9 cellular contexts compared by ENCODE assay signal in genomic region chr9:33163433-33164137, GRCh38. TPM values are rescaled to one million over a fixed set of nuclear protein-coding genes. Genes with fewer than 3 reads are reported as not detected.
DNase-seq lines count a peak whose midpoint lies in the region; ATAC-seq, FAIRE-seq and TF ChIP-seq lines count a peak whose summit lies in the region.
"Had no signal": no experiment of that assay in that cellular context is flagged by ENCODE, and none has a peak within 500 bp of the region (broad histone marks: within the 10 kb centered on the region; RNA-seq: fewer than 3 reads in every experiment).

No MANE protein-coding gene starts in this region.

- POLR2A ChIA-PET in activated CD4-positive, alpha-beta T cell treated with anti-CD3 and anti-CD28 coated beads for 36 hours (lab: Charles Lee) = interaction anchor here (0.9 kb wide), 1 partner anchor 613 kb away, joined by 3 read pairs; no protein-coding TSS in a partner anchor

- H3K4me3 Mint-ChIP-seq in activated CD4-positive, alpha-beta T cell treated with anti-CD3 and anti-CD28 coated beads for 36 hours = peak overlapping the region; percentile 95
- peak overlapping the region; percentile 82 for H3K4me3 Mint-ChIP-seq in activated naive CD8-positive, alpha-beta T cell

- H3K36me3 Mint-ChIP-seq in activated CD4-positive, alpha-beta T cell treated with anti-CD3 and anti-CD28 coated beads for 36 hours (ENCODE audit: low read depth) = peaks cover 13% of the 10 kb centered on the region
- no peaks in the 10 kb centered on the region for H3K36me3 Mint-ChIP-seq in activated naive CD8-positive, alpha-beta T cell

- H3K9me3 Mint-ChIP-seq in activated CD4-positive, alpha-beta T cell treated with anti-CD3 and anti-CD28 coated beads for 36 hours (ENCODE audit: low read depth) = no peaks in the 10 kb centered on the region
- no peaks in the 10 kb centered on the region for H3K9me3 Mint-ChIP-seq in activated naive CD8-positive, alpha-beta T cell (ENCODE audit: low read depth)

- H3K27me3 ChIP-seq in liver (ENCODE audit: control insufficient read depth in 4 of 4, insufficient read depth in 4 of 4, low read length in 3 of 4) (no peaks in the 10 kb centered on the region), subcutaneous abdominal adipose tissue (ENCODE audit: control insufficient read depth in 5 of 5, insufficient read depth in 4 of 5, low read length in 5 of 5) (no peaks in the 10 kb centered on the region)

- H3K4me1 ChIP-seq in liver (ENCODE audit: control insufficient read depth in 4 of 4, insufficient read depth in 4 of 4, low read length in 3 of 4) (peaks cover 32 to 65% (median 55%) of the 10 kb centered on the region in 4 donors), subcutaneous abdominal adipose tissue (ENCODE audit: control insufficient read depth in 5 of 5, insufficient read depth in 5 of 5, low read length in 5 of 5) (peaks cover 34 to 90% (median 86%) of the 10 kb centered on the region in 5 donors)

- no peak for TF ChIP-seq RAD21 in liver (IDR thresholded peaks at IDR 0.05)

- H3K9ac ChIP-seq in liver (ENCODE audit: low read depth in 1 of 2, low read length in 2 of 2) (peak overlapping the region; percentile 42 to 54), subcutaneous abdominal adipose tissue (ENCODE audit: low read length in 5 of 5) (peak overlapping the region in 3 of 5 donors; percentile 23 to 45 (median 25))

- H3K4me3 ChIP-seq in liver (ENCODE audit: low read depth in 1 of 3, low read length in 3 of 3) (peak overlapping the region; percentile 79 to 86 (median 80)), subcutaneous abdominal adipose tissue (ENCODE audit: low read depth in 1 of 5, low read length in 5 of 5) (peak overlapping the region; percentile 28 to 93 (median 88))

- ATAC-seq in activated CD4-positive, alpha-beta T cell treated with anti-CD3 and anti-CD28 coated beads for 36 hours = no peak
- ATAC-seq in GM18867 (IDR thresholded peaks at IDR 0.05; ENCODE audit: unreplicated experiment) = no peak

- H3K27ac ChIP-seq in liver (ENCODE audit: low read depth in 1 of 2, low read length in 2 of 2) (peak overlapping the region; percentile 74 to 97), subcutaneous abdominal adipose tissue (ENCODE audit: low read depth, low read length) (peak overlapping the region; percentile 99)

- WGBS in liver = 48% methylated on average over 8 of the region's 8 CpGs

- H3K4me1 Mint-ChIP-seq in activated CD4-positive, alpha-beta T cell treated with anti-CD3 and anti-CD28 coated beads for 36 hours = peaks cover 76% of the 10 kb centered on the region
- peaks cover 84% of the 10 kb centered on the region for H3K4me1 Mint-ChIP-seq in activated naive CD8-positive, alpha-beta T cell (ENCODE audit: low read depth)

- CTCF ChIA-PET in activated CD4-positive, alpha-beta T cell treated with anti-CD3 and anti-CD28 coated beads for 36 hours (lab: Charles Lee) = interaction anchor here (0.7 kb wide), 2 partner anchors 19 to 33 kb away, joined by 3 read pairs; no protein-coding TSS in a partner anchor

- DNase-seq in activated CD4-positive, alpha-beta T cell treated with anti-CD3 and anti-CD28 coated beads for 36 hours = no peak
- no peak for DNase-seq in activated CD4-positive, alpha-beta T cell treated with anti-CD3 and anti-CD28 coated beads, Interleukin-2, amount 50 U/mL, for 1 hour
- DNase-seq in A172 (ENCODE audit: low spot score) (no peak), D721Med (ENCODE audit: insufficient read length, low spot score) (no peak)
- DNase-seq: KG1 had no signal

- no peaks in the 10 kb centered on the region for H3K9me3 ChIP-seq in liver (ENCODE audit: control insufficient read depth in 4 of 4, low read length in 3 of 4)
- no peaks in the 10 kb centered on the region for H3K9me3 ChIP-seq in subcutaneous abdominal adipose tissue (ENCODE audit: control insufficient read depth in 5 of 5, low read length in 5 of 5)

- FAIRE-seq in D721Med (lab: Jason Lieb, UNC) = no peak

- intact Hi-C loops in activated CD4-positive, alpha-beta T cell treated with anti-CD3 and anti-CD28 coated beads for 36 hours (cut with DNase I, micrococcal nuclease) = loop anchor here (10.0 kb wide), 3 partner anchors 609 to 1291 kb away; partner anchors contain the start of genes DNAI1 (in 1 of the 2), FAM219A (in 1 of the 2), RIGI (in 1 of the 2) and SMIM27 (in 1 of the 2)

- H3K36me3 ChIP-seq in liver (ENCODE audit: control insufficient read depth in 4 of 4, insufficient read depth in 3 of 4, low read depth in 1 of 4, low read length in 3 of 4) (no peaks in the 10 kb centered on the region), subcutaneous abdominal adipose tissue (ENCODE audit: control insufficient read depth in 5 of 5, insufficient read depth in 5 of 5, low read length in 5 of 5) (no peaks in the 10 kb centered on the region)

- peak overlapping the region; percentile 55 for H3K27ac Mint-ChIP-seq in activated CD4-positive, alpha-beta T cell treated with anti-CD3 and anti-CD28 coated beads for 36 hours
- peak overlapping the region; percentile 97 for H3K27ac Mint-ChIP-seq in activated naive CD8-positive, alpha-beta T cell

- TF ChIP-seq CTCF in liver (IDR thresholded peaks at IDR 0.05; ENCODE audit: low read depth, low read length, missing input control) = no peak
- TF ChIP-seq CTCF in D721Med (IDR thresholded peaks at IDR 0.05; ENCODE audit: insufficient read depth, missing control alignments) = no peak

- H3K27me3 Mint-ChIP-seq in activated CD4-positive, alpha-beta T cell treated with anti-CD3 and anti-CD28 coated beads for 36 hours = no peaks in the 10 kb centered on the region
- no peaks in the 10 kb centered on the region for H3K27me3 Mint-ChIP-seq in activated naive CD8-positive, alpha-beta T cell

TF ChIP-seq in liver, 16 proteins besides CTCF, POLR2A, EP300 and RAD21:
- TF ChIP-seq GABPA (IDR thresholded peaks at IDR 0.05 in 1 of 2, conservative IDR thresholded peaks at IDR 0.05 in 1 of 2) (no peak), JUND (IDR thresholded peaks at IDR 0.05) (no peak), ZBTB33 (IDR thresholded peaks at IDR 0.05) (no peak), NR2F2 (IDR thresholded peaks at IDR 0.05) (no peak)

RNA-seq across cellular contexts. Expression of gene B4GALT1, which starts 3.6 kb away (rescaled TPM):
- 10 to 100 TPM; 44.5 to 47.1 TPM for total RNA-seq in activated CD4-positive, alpha-beta T cell treated with anti-CD3 and anti-CD28 coated beads for 36 hours
- total RNA-seq in liver = 10 to 100 TPM; 27.3 to 58.1 TPM
- 10 to 100 TPM; 25.9 to 59.8 TPM for polyA plus RNA-seq in liver
- total RNA-seq in A172 (2014; rRNA removed; shearing (Covaris generic)) = 15.2 and 19.8 TPM in 2 replicates
